9 cellular contexts compared by ENCODE assay signal in the genomic region with DNA sequence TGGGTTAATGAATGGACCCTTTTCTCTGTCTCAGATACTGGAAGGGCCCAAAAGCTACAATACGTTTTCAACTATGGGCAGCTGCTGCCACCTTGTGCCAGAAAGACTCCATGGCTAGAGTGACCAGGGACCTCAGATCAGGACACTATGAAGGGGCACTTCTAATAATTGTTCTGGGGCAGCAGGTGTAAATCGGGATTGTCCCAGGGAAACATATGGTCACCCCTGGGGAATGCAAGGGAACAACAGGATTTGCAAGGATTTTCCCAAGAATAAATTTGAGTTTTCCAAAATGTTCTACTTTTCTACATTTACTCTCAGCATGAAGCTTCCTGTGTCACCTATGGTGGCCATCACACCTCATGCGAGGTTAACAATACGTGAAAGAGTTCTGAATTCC. TPM values are rescaled to one million over a fixed set of nuclear protein-coding genes. Genes with fewer than 3 reads are reported as not detected.
DNase-seq lines count a peak whose midpoint lies in the region; ATAC-seq and TF ChIP-seq lines count a peak whose summit lies in the region.
"Had no signal": no experiment of that assay in that cellular context is flagged by ENCODE, and none has a peak within 500 bp of the region (broad histone marks: within the 10 kb centered on the region; RNA-seq: fewer than 3 reads in every experiment).

No MANE protein-coding gene starts in this region.

- intact Hi-C loops in esophagus muscularis mucosa (cut with DNase I): loop anchor here (10.0 kb wide), 1 partner anchor 377 kb away; no protein-coding TSS in a partner anchor
- intact Hi-C loops in thyroid gland (cut with DNase I): no loop called here

- no peaks in the 10 kb centered on the region for H3K4me1 ChIP-seq in OCI-LY1 (ENCODE audit: insufficient read depth, low read length, severe bottlenecking)
- no peaks in the 10 kb centered on the region for H3K4me1 ChIP-seq in esophagus muscularis mucosa
- H3K4me1 ChIP-seq in thyroid gland: no peaks in the 10 kb centered on the region

- no peak overlapping the region for H2AFZ ChIP-seq in OCI-LY1 (ENCODE audit: low read length)

- TF ChIP-seq POLR2A in esophagus muscularis mucosa (IDR thresholded peaks at IDR 0.05; ENCODE audit: low read depth): no peak
- TF ChIP-seq POLR2A in thyroid gland (IDR thresholded peaks at IDR 0.05): no peak

- H3K4me1 Mint-ChIP-seq in nephron: no peaks in the 10 kb centered on the region

- no peak overlapping the region for H3K9ac ChIP-seq in OCI-LY1 (ENCODE audit: low read length)

- no peak for TF ChIP-seq EP300 in esophagus muscularis mucosa (IDR thresholded peaks at IDR 0.05)

- no peaks in the 10 kb centered on the region for H3K9me2 ChIP-seq in OCI-LY1 (ENCODE audit: low read depth, low read length)

- no peaks in the 10 kb centered on the region for H3F3A ChIP-seq in OCI-LY1 (ENCODE audit: insufficient read depth, low read length)

- H3K27me3 ChIP-seq in OCI-LY1 (ENCODE audit: insufficient read depth, low read length) (no peaks in the 10 kb centered on the region; the same call in 1 of the 2 replicates), esophagus muscularis mucosa (peaks cover 0 to 7% (median 0%) of the 10 kb centered on the region in 4 donors), thyroid gland (no peaks in the 10 kb centered on the region)

- H3K9me3 ChIP-seq in OCI-LY1 (ENCODE audit: low read length): no peaks in the 10 kb centered on the region
- H3K9me3 ChIP-seq in esophagus muscularis mucosa: no peaks in the 10 kb centered on the region
- H3K9me3 ChIP-seq in thyroid gland: no peaks in the 10 kb centered on the region

- H3K4me2 ChIP-seq in OCI-LY1 (ENCODE audit: low read length): no peak overlapping the region

- no peaks in the 10 kb centered on the region for H3K9me3 Mint-ChIP-seq in nephron

- H3K27ac ChIP-seq in OCI-LY1 (ENCODE audit: low read depth, low read length, poor library complexity, severe bottlenecking): no peak overlapping the region
- no peak overlapping the region for H3K27ac ChIP-seq in esophagus muscularis mucosa (replicated peaks in 1 of 4)
- no peak overlapping the region for H3K27ac ChIP-seq in thyroid gland

- no peaks in the 10 kb centered on the region for H4K20me1 ChIP-seq in OCI-LY1 (ENCODE audit: insufficient read depth, low read length)

- peak; percentile 70 for TF ChIP-seq CTCF in OCI-LY1 (IDR thresholded peaks at IDR 0.05; ENCODE audit: low read length)
- TF ChIP-seq CTCF in esophagus muscularis mucosa (IDR thresholded peaks at IDR 0.05): peak; percentile 30 to 50 (median 41)
- TF ChIP-seq CTCF in nephron (IDR thresholded peaks at IDR 0.05; ENCODE audit: unreplicated experiment in 3 of 3): peak; percentile 68 to 72 (median 71)
- peak in 5 of 6 experiments; percentile 32 to 79 (median 74) for TF ChIP-seq CTCF in thyroid gland (IDR thresholded peaks at IDR 0.05)

- H3K4me3 ChIP-seq in OCI-LY1 (ENCODE audit: low read depth, low read length, poor library complexity, severe bottlenecking) (no peak overlapping the region), esophagus muscularis mucosa (no peak overlapping the region), thyroid gland (replicated peaks in 1 of 3) (no peak overlapping the region)

- H3K36me3 ChIP-seq in OCI-LY1 (ENCODE audit: insufficient read depth, low read length): no peaks in the 10 kb centered on the region
- H3K36me3 ChIP-seq in esophagus muscularis mucosa: no peaks in the 10 kb centered on the region
- H3K36me3 ChIP-seq in thyroid gland: no peaks in the 10 kb centered on the region

- no peaks in the 10 kb centered on the region for H3K36me3 Mint-ChIP-seq in nephron (ENCODE audit: low read depth)
- H3K36me3 Mint-ChIP-seq: activated naive CD8-positive, alpha-beta T cell had no signal

- DNase-seq in ELR (ENCODE audit: low read depth): peak; percentile 68
- DNase-seq in HT-29 (ENCODE audit: low spot score): peak; percentile 84
- peak; percentile 34 for DNase-seq in activated T-cell treated with anti-CD3 and anti-CD28 coated beads for 24 hours (ENCODE audit: low read depth)
- DNase-seq in esophagus muscularis mucosa (ENCODE audit: extremely low spot score): no peak
- peak; percentile 67 to 77 for DNase-seq in thyroid gland

- H3K27me3 Mint-ChIP-seq in nephron (ENCODE audit: low read depth): peaks cover 35% of the 10 kb centered on the region

- no peak overlapping the region for H3K4me3 Mint-ChIP-seq in nephron
- H3K4me3 Mint-ChIP-seq: activated naive CD8-positive, alpha-beta T cell had no signal

- H3K27ac Mint-ChIP-seq in nephron: no peak overlapping the region
- H3K27ac Mint-ChIP-seq: activated naive CD8-positive, alpha-beta T cell had no signal

- no peak for ATAC-seq in GM18870 (IDR thresholded peaks at IDR 0.05; ENCODE audit: unreplicated experiment)

- 41% methylated on average over 4 of the region's 4 CpGs for WGBS in esophagus muscularis mucosa
- 24 to 34% methylated on average over 4 of the region's 4 CpGs for WGBS in thyroid gland, 2 donors

- H3K79me2 ChIP-seq in OCI-LY1 (ENCODE audit: insufficient read depth, low read length): no peaks in the 10 kb centered on the region

RNA-seq across cellular contexts. Expression of a gene that starts 12.0 kb away (rescaled TPM):
- total RNA-seq in HT-29 (2014; rRNA removed; shearing (Covaris generic)): 0.03 and 0.18 TPM in 2 replicates
- total RNA-seq in esophagus muscularis mucosa (not detected), thyroid gland (not detected)

RNA-seq across cellular contexts. Expression of a gene that starts 36.0 kb away (rescaled TPM):
- 1.4 and 1.5 TPM in 2 replicates for total RNA-seq in HT-29 (2014; rRNA removed; shearing (Covaris generic))
- total RNA-seq in esophagus muscularis mucosa (1 to 10 TPM in 2 of 4 donors, under 1 TPM in 1, not detected in 1; 0.42 to 4.2 (median 1.1) TPM), thyroid gland (1 to 10 TPM in 1 of 4 donors, under 1 TPM in 2, not detected in 1; 0.11 to 1.2 (median 0.75) TPM)

RNA-seq across cellular contexts. Expression of a gene that starts 50.3 kb away (rescaled TPM):
- total RNA-seq in HT-29 (2014; rRNA removed; shearing (Covaris generic)): 45.7 and 47.1 TPM in 2 replicates
- total RNA-seq in esophagus muscularis mucosa (under 1 TPM; under 0.01 to 0.32 (median 0.17) TPM), thyroid gland (10 to 100 TPM in 3 of 4 donors, 1 to 10 TPM in 1; 7.1 to 24.6 (median 13.3) TPM)

Comparison
In these comparisons a context has a peak if more than half of its experiments do, and no peak if none do; other contexts are left out.
1. RNA of a gene that starts 50.3 kb away (total RNA-seq): 45.7 to 47.1 TPM in HT-29 and 7.1 to 24.6 TPM in thyroid gland; under 0.01 to 0.32 TPM in esophagus muscularis mucosa; every median in the first group is over 4 times any median in the second.
2. Peak in every context shown above with its lines, with median percentiles within 50 percentile points of each other: CTCF ChIP-seq.